Comparison of ENCODE assay signal across 12 cellular contexts in genomic region chr1:40379785-40380452, GRCh38. TPM values are rescaled to one million over a fixed set of nuclear protein-coding genes. Genes with fewer than 3 reads are reported as not detected.
DNase-seq lines count a peak whose midpoint lies in the region; ATAC-seq and TF ChIP-seq lines count a peak whose summit lies in the region.
"Had no signal": no experiment of that assay in that cellular context is flagged by ENCODE, and none has a peak within 500 bp of the region (broad histone marks: within the 10 kb centered on the region; RNA-seq: fewer than 3 reads in every experiment).

No MANE protein-coding gene starts in this region.

- no peaks in the 10 kb centered on the region for H3K9me3 Mint-ChIP-seq in HFFc6
- H3K9me3 Mint-ChIP-seq in activated naive CD8-positive, alpha-beta T cell treated with anti-CD3 and anti-CD28 coated beads for 36 hours: no peaks in the 10 kb centered on the region
- H3K9me3 Mint-ChIP-seq in naive thymus-derived CD8-positive, alpha-beta T cell: no peaks in the 10 kb centered on the region

- ATAC-seq in naive thymus-derived CD8-positive, alpha-beta T cell: no peak
- ATAC-seq in GM18873 (IDR thresholded peaks at IDR 0.05; ENCODE audit: low FRiP score, unreplicated experiment): no peak
- no peak for ATAC-seq in HG03095 (IDR thresholded peaks at IDR 0.05; ENCODE audit: unreplicated experiment)

- peaks cover 87% of the 10 kb centered on the region for H3K4me1 Mint-ChIP-seq in HFFc6 (ENCODE audit: low read depth)
- peaks cover 85% of the 10 kb centered on the region for H3K4me1 Mint-ChIP-seq in activated naive CD8-positive, alpha-beta T cell treated with anti-CD3 and anti-CD28 coated beads for 36 hours
- H3K4me1 Mint-ChIP-seq in naive thymus-derived CD8-positive, alpha-beta T cell: peaks cover 37 to 98% (median 84%) of the 10 kb centered on the region in 4 donors

- POLR2A ChIA-PET in naive thymus-derived CD8-positive, alpha-beta T cell (lab: Charles Lee): interaction anchor here (12.5 kb wide), 1 partner anchor 9 kb away, joined by 384 read pairs; no protein-coding TSS in a partner anchor

- peak; percentile 77 for DNase-seq in AG10803 (ENCODE audit: low read depth)
- peak; percentile 19 for DNase-seq in HFFc6
- no peak for DNase-seq in activated naive CD8-positive, alpha-beta T cell treated with anti-CD3 and anti-CD28 coated beads for 36 hours
- DNase-seq in naive thymus-derived CD8-positive, alpha-beta T cell: no peak
- no peak for DNase-seq in HuH-7.5 (ENCODE audit: low spot score)
- no peak for DNase-seq in NCI-H2029 treated with DMSO at 0.1 percent for 48 hours (lab: John Stamatoyannopoulos, UW)
- DNase-seq: anterior cingulate cortex, DMS 273 treated with DMSO at 0.1 percent for 48 hours, NCI-H146, nucleus accumbens had no signal

- H3K36me3 Mint-ChIP-seq in HFFc6 (ENCODE audit: low read depth): peaks cover 7% of the 10 kb centered on the region; the same call in 1 of the 2 replicates
- H3K36me3 Mint-ChIP-seq in activated naive CD8-positive, alpha-beta T cell treated with anti-CD3 and anti-CD28 coated beads for 36 hours: peaks cover 71% of the 10 kb centered on the region
- H3K36me3 Mint-ChIP-seq in naive thymus-derived CD8-positive, alpha-beta T cell: peaks cover 5 to 43% (median 29%) of the 10 kb centered on the region in 3 donors

- H3K27ac Mint-ChIP-seq in HFFc6: peak overlapping the region; percentile 65
- peak overlapping the region; percentile 99 for H3K27ac Mint-ChIP-seq in activated naive CD8-positive, alpha-beta T cell treated with anti-CD3 and anti-CD28 coated beads for 36 hours
- H3K27ac Mint-ChIP-seq in naive thymus-derived CD8-positive, alpha-beta T cell: peak overlapping the region; percentile 94 to 100 (median 99)

- no peak overlapping the region for H3K4me3 ChIP-seq in AG10803 (ENCODE audit: low read length)

- no peak for TF ChIP-seq CTCF in AG10803 (conservative IDR thresholded peaks at IDR 0.05; ENCODE audit: low read length)
- TF ChIP-seq CTCF in HFFc6 (IDR thresholded peaks at IDR 0.05): no peak

- peaks cover 2% of the 10 kb centered on the region; the same call in 1 of the 2 replicates for H3K27me3 Mint-ChIP-seq in HFFc6 (ENCODE audit: insufficient read depth)
- no peaks in the 10 kb centered on the region for H3K27me3 Mint-ChIP-seq in activated naive CD8-positive, alpha-beta T cell treated with anti-CD3 and anti-CD28 coated beads for 36 hours
- H3K27me3 Mint-ChIP-seq in naive thymus-derived CD8-positive, alpha-beta T cell: no peaks in the 10 kb centered on the region

- H3K4me3 Mint-ChIP-seq in HFFc6: peak overlapping the region; percentile 26; the same call in 1 of the 2 replicates
- peak overlapping the region; percentile 71 for H3K4me3 Mint-ChIP-seq in activated naive CD8-positive, alpha-beta T cell treated with anti-CD3 and anti-CD28 coated beads for 36 hours
- H3K4me3 Mint-ChIP-seq in naive thymus-derived CD8-positive, alpha-beta T cell: peak overlapping the region; percentile 76 to 97 (median 87)

RNA-seq across cellular contexts. Expression of gene SMAP2, which starts 6.4 kb away (rescaled TPM):
- total RNA-seq in HFFc6 (2021; fragmentation: NEBNext Ultra II Directional; extraction: Animal tissue kit (Norgen Biotek cat#: 25700)): 10 to 100 TPM; 27.7 to 37.5 (median 32.7) TPM
- total RNA-seq in activated naive CD8-positive, alpha-beta T cell treated with anti-CD3 and anti-CD28 coated beads for 36 hours: 100 to 1,000 TPM; 160 to 162 TPM
- 100 to 1,000 TPM; 154 to 160 TPM for total RNA-seq in naive thymus-derived CD8-positive, alpha-beta T cell
- 100 to 1,000 TPM; 297 to 506 (median 298) TPM for polyA plus RNA-seq in naive thymus-derived CD8-positive, alpha-beta T cell

Comparison
In these comparisons a context has a peak if more than half of its experiments do, and no peak if none do; other contexts are left out.
1. DNase-seq: peak in AG10803 (single experiment) and HFFc6 (single experiment); none in activated naive CD8-positive, alpha-beta T cell treated with anti-CD3 and anti-CD28 coated beads for 36 hours (single experiment), naive thymus-derived CD8-positive, alpha-beta T cell (0 of 10), HuH-7.5 (single experiment) and NCI-H2029 treated with DMSO at 0.1 percent for 48 hours (single experiment).
2. H3K4me3 Mint-ChIP-seq: peak in every context shown above with its lines; median percentile 87 in naive thymus-derived CD8-positive, alpha-beta T cell; 71 in activated naive CD8-positive, alpha-beta T cell treated with anti-CD3 and anti-CD28 coated beads for 36 hours; 26 in HFFc6.
3. RNA of gene SMAP2, which starts 6.4 kb away (total RNA-seq): 160 to 162 TPM in activated naive CD8-positive, alpha-beta T cell treated with anti-CD3 and anti-CD28 coated beads for 36 hours and 154 to 160 TPM in naive thymus-derived CD8-positive, alpha-beta T cell; 27.7 to 37.5 TPM in HFFc6; every median in the first group is over 4 times any median in the second.
4. Peak in every context shown above with its lines, with median percentiles within 50 percentile points of each other: H3K27ac Mint-ChIP-seq.